31 cellular contexts compared by ENCODE assay signal in genomic region chr13:66693656-66694055, GRCh38.
"Had no signal": no experiment of that assay in that cellular context is flagged by ENCODE, and none has a peak within 500 bp of the region (broad histone marks: within the 10 kb centered on the region; RNA-seq: fewer than 3 reads in every experiment).

No MANE protein-coding gene starts in this region.

- H3K27ac Mint-ChIP-seq: activated B cell treated with CpG ODN at 0.5 μM for 24 hours; activated CD8-positive, alpha-beta memory T cell treated with anti-CD3 and anti-CD28 coated beads, Interleukin-2, amount 10 ng/mL, durations not matched to agents 7 days and 5 days; activated CD8-positive, alpha-beta T cell treated with anti-CD3 and anti-CD28 coated beads, Interleukin-2, amount 10 ng/mL, durations not matched to agents 7 days and 5 days; activated naive CD8-positive, alpha-beta T cell; activated T-helper 2 cell treated with anti-CD3 and anti-CD28 coated beads, Interferon-gamma antibody, Interleukin-2, Interleukin-4, amounts not matched to agents 10 μg/mL and 5 μg/mL and 100 μg/mL, durations not matched to agents 14 hours and 24 hours and 36 hours; dendritic cell treated with granulocyte-macrophage colony-stimulating factor and Interleukin-4, amounts not matched to agents 40 ng/mL and 50 ng/mL, for 4 days; endodermal cell; immature natural killer cell; naive thymus-derived CD8-positive, alpha-beta T cell; neural progenitor cell; stimulated activated memory B cell treated with anti-CD40 and anti-IgM and Interleukin-4, amounts not matched to agents 10 μg/mL and 1 μg/mL and 100 μg/mL, for 72 hours; stimulated activated naive CD8-positive, alpha-beta T cell treated with anti-CD3 and anti-CD28 coated beads, Interleukin-15, amount 100 ng/mL, for 72 hours; T-helper 17 cell; type B pancreatic cell had no signal

- H3K4me3 Mint-ChIP-seq: activated B cell treated with CpG ODN at 0.5 μM for 24 hours; activated CD8-positive, alpha-beta memory T cell treated with anti-CD3 and anti-CD28 coated beads, Interleukin-2, amount 10 ng/mL, durations not matched to agents 7 days and 5 days; activated CD8-positive, alpha-beta T cell treated with anti-CD3 and anti-CD28 coated beads, Interleukin-2, amount 10 ng/mL, durations not matched to agents 7 days and 5 days; activated naive CD8-positive, alpha-beta T cell; dendritic cell treated with granulocyte-macrophage colony-stimulating factor and Interleukin-4, amounts not matched to agents 40 ng/mL and 50 ng/mL, for 4 days; endodermal cell; immature natural killer cell; naive thymus-derived CD8-positive, alpha-beta T cell; neural progenitor cell; stimulated activated memory B cell treated with anti-CD40 and anti-IgM and Interleukin-4, amounts not matched to agents 10 μg/mL and 1 μg/mL and 100 μg/mL, for 72 hours; stimulated activated naive CD8-positive, alpha-beta T cell treated with anti-CD3 and anti-CD28 coated beads, Interleukin-15, amount 100 ng/mL, for 72 hours; T-helper 17 cell; type B pancreatic cell had no signal

- H3K4me3 ChIP-seq: adrenal gland, esophagus squamous epithelium, heart left ventricle, neural progenitor cell, right atrium auricular region, smooth muscle cell, uterus had no signal

- ATAC-seq: activated CD8-positive, alpha-beta memory T cell treated with anti-CD3 and anti-CD28 coated beads, Interleukin-2, amount 10 ng/mL, durations not matched to agents 7 days and 5 days; activated CD8-positive, alpha-beta T cell treated with anti-CD3 and anti-CD28 coated beads, Interleukin-2, amount 10 ng/mL, durations not matched to agents 7 days and 5 days; heart left ventricle; naive thymus-derived CD8-positive, alpha-beta T cell; stimulated activated memory B cell treated with anti-CD40 and anti-IgM and Interleukin-4, amounts not matched to agents 10 μg/mL and 1 μg/mL and 100 μg/mL, for 72 hours; stimulated activated naive CD8-positive, alpha-beta T cell treated with anti-CD3 and anti-CD28 coated beads, Interleukin-15, amount 100 ng/mL, for 72 hours; T-helper 17 cell had no signal

- H3K4me2 ChIP-seq: neural progenitor cell, smooth muscle cell had no signal

- H3K27ac ChIP-seq: adrenal gland, esophagus squamous epithelium, heart left ventricle, neural progenitor cell, right atrium auricular region, uterus had no signal

- H3K9ac ChIP-seq: neural progenitor cell had no signal

- H3K27me3 Mint-ChIP-seq: activated B cell treated with CpG ODN at 0.5 μM for 24 hours; activated CD8-positive, alpha-beta memory T cell treated with anti-CD3 and anti-CD28 coated beads, Interleukin-2, amount 10 ng/mL, durations not matched to agents 7 days and 5 days; activated naive CD8-positive, alpha-beta T cell; dendritic cell treated with granulocyte-macrophage colony-stimulating factor and Interleukin-4, amounts not matched to agents 40 ng/mL and 50 ng/mL, for 4 days; naive thymus-derived CD8-positive, alpha-beta T cell; stimulated activated memory B cell treated with anti-CD40 and anti-IgM and Interleukin-4, amounts not matched to agents 10 μg/mL and 1 μg/mL and 100 μg/mL, for 72 hours; stimulated activated naive CD8-positive, alpha-beta T cell treated with anti-CD3 and anti-CD28 coated beads, Interleukin-15, amount 100 ng/mL, for 72 hours; T-helper 17 cell; type B pancreatic cell had no signal

- H3K36me3 Mint-ChIP-seq: activated CD8-positive, alpha-beta memory T cell treated with anti-CD3 and anti-CD28 coated beads, Interleukin-2, amount 10 ng/mL, durations not matched to agents 7 days and 5 days; activated naive CD8-positive, alpha-beta T cell; immature natural killer cell; naive thymus-derived CD8-positive, alpha-beta T cell; neural progenitor cell; stimulated activated memory B cell treated with anti-CD40 and anti-IgM and Interleukin-4, amounts not matched to agents 10 μg/mL and 1 μg/mL and 100 μg/mL, for 72 hours; type B pancreatic cell had no signal

- H3K9me3 ChIP-seq: adrenal gland, esophagus squamous epithelium, heart left ventricle, right atrium auricular region, uterus had no signal

- H2AFZ ChIP-seq: neural progenitor cell had no signal

- H3K9me3 Mint-ChIP-seq: activated B cell treated with CpG ODN at 0.5 μM for 24 hours; activated T-helper 2 cell treated with anti-CD3 and anti-CD28 coated beads, Interferon-gamma antibody, Interleukin-2, Interleukin-4, amounts not matched to agents 10 μg/mL and 5 μg/mL and 100 μg/mL, durations not matched to agents 14 hours and 24 hours and 36 hours; dendritic cell treated with granulocyte-macrophage colony-stimulating factor and Interleukin-4, amounts not matched to agents 40 ng/mL and 50 ng/mL, for 4 days; endodermal cell; naive thymus-derived CD8-positive, alpha-beta T cell; neural progenitor cell; stimulated activated memory B cell treated with anti-CD40 and anti-IgM and Interleukin-4, amounts not matched to agents 10 μg/mL and 1 μg/mL and 100 μg/mL, for 72 hours; stimulated activated naive CD8-positive, alpha-beta T cell treated with anti-CD3 and anti-CD28 coated beads, Interleukin-15, amount 100 ng/mL, for 72 hours; type B pancreatic cell had no signal

- H3K4me1 Mint-ChIP-seq: activated CD8-positive, alpha-beta memory T cell treated with anti-CD3 and anti-CD28 coated beads, Interleukin-2, amount 10 ng/mL, durations not matched to agents 7 days and 5 days; endodermal cell; immature natural killer cell; stimulated activated memory B cell treated with anti-CD40 and anti-IgM and Interleukin-4, amounts not matched to agents 10 μg/mL and 1 μg/mL and 100 μg/mL, for 72 hours; stimulated activated naive CD8-positive, alpha-beta T cell treated with anti-CD3 and anti-CD28 coated beads, Interleukin-15, amount 100 ng/mL, for 72 hours; T-helper 17 cell had no signal

- DNase-seq: activated B cell treated with CpG ODN at 0.5 μM for 24 hours; activated CD8-positive, alpha-beta memory T cell treated with anti-CD3 and anti-CD28 coated beads, Interleukin-2, amount 10 ng/mL, durations not matched to agents 7 days and 5 days; activated CD8-positive, alpha-beta T cell treated with anti-CD3 and anti-CD28 coated beads, Interleukin-2, amount 10 ng/mL, durations not matched to agents 7 days and 5 days; activated T-cell treated with anti-CD3 and anti-CD28 coated beads, Interleukin-2, amount 50 U/mL, for 48 hours; adrenal gland; aorta; caudate nucleus; endodermal cell; esophagus squamous epithelium; foreskin fibroblast; heart left ventricle; hypothalamus; immature natural killer cell; midbrain; naive thymus-derived CD8-positive, alpha-beta T cell; occipital lobe; stimulated activated CD4-positive, alpha-beta T cell treated with anti-CD3 and anti-CD28 coated beads, Interleukin-1b, Interleukin-23, amount 100 ng/mL, for 48 hours; stimulated activated CD4-positive, alpha-beta T cell treated with anti-CD3 and anti-CD28 coated beads, Interleukin-4, amount 100 ng/mL, for 4 hours; stimulated activated CD8-positive, alpha-beta memory T cell treated with anti-CD3 and anti-CD28 coated beads, Interleukin-4, amount 100 ng/mL, for 48 hours; stimulated activated naive CD8-positive, alpha-beta T cell treated with anti-CD3 and anti-CD28 coated beads, Interleukin-15, amount 100 ng/mL, for 72 hours; substantia nigra; T-helper 17 cell; uterus had no signal

- H3K27me3 ChIP-seq: adrenal gland, esophagus squamous epithelium, heart left ventricle, neural progenitor cell, right atrium auricular region, uterus had no signal

- H3K36me3 ChIP-seq: adrenal gland, esophagus squamous epithelium, heart left ventricle, neural progenitor cell, right atrium auricular region, uterus had no signal
